ENCODE assay signal across 26 cellular contexts in genomic region chr2:136072616-136073015, GRCh38. TPM values are rescaled to one million over a fixed set of nuclear protein-coding genes. Genes with fewer than 3 reads are reported as not detected.
"Had no signal": no experiment of that assay in that cellular context is flagged by ENCODE, and none has a peak within 500 bp of the region (broad histone marks: within the 10 kb centered on the region; RNA-seq: fewer than 3 reads in every experiment).

No MANE protein-coding gene starts in this region.

- H3K27me3 Mint-ChIP-seq: activated CD8-positive, alpha-beta memory T cell treated with anti-CD3 and anti-CD28 coated beads, Interleukin-2, amount 10 ng/mL, durations not matched to agents 7 days and 5 days; activated naive CD4-positive, alpha-beta T cell treated with anti-CD3 and anti-CD28 coated beads, Interleukin-2, amount 50 U/mL, for 24 hours; activated naive CD8-positive, alpha-beta T cell treated with anti-CD3 and anti-CD28 coated beads, Interleukin-2, amount 50 U/mL, for 24 hours; activated T-cell treated with anti-CD3 and anti-CD28 coated beads, Interleukin-2, amount 50 U/mL, for 24 hours had no signal

- H3K36me3 ChIP-seq: ascending aorta, MG63 had no signal

- ATAC-seq: activated CD4-positive, CD25-positive, alpha-beta regulatory T cell treated with anti-CD3 and anti-CD28 coated beads, Interleukin-2, amount 50 U/mL, for 24 hours; activated CD8-positive, alpha-beta memory T cell treated with anti-CD3 and anti-CD28 coated beads, Interleukin-2, amount 10 ng/mL, durations not matched to agents 7 days and 5 days; activated naive CD8-positive, alpha-beta T cell treated with anti-CD3 and anti-CD28 coated beads, Interleukin-2, amount 50 U/mL, for 24 hours; body of pancreas; PC-3 had no signal

- H3K4me3 Mint-ChIP-seq: activated CD8-positive, alpha-beta memory T cell treated with anti-CD3 and anti-CD28 coated beads, Interleukin-2, amount 10 ng/mL, durations not matched to agents 7 days and 5 days; activated naive CD4-positive, alpha-beta T cell treated with anti-CD3 and anti-CD28 coated beads, Interleukin-2, amount 50 U/mL, for 24 hours; activated naive CD8-positive, alpha-beta T cell treated with anti-CD3 and anti-CD28 coated beads, Interleukin-2, amount 50 U/mL, for 24 hours; activated T-cell treated with anti-CD3 and anti-CD28 coated beads, Interleukin-2, amount 50 U/mL, for 24 hours; activated T-helper 1 cell treated with anti-CD3 and anti-CD28 coated beads, Interleukin-12 subunit alpha, Interleukin-12 subunit beta, Interleukin-2, Interleukin-4 antibody, amounts not matched to agents 30 ng/mL and 10 ng/mL and 1 ng/mL, durations not matched to agents 14 hours and 24 hours and 36 hours; T-helper 1 cell treated with Interleukin-12 subunit alpha and Interleukin-12 subunit beta and Interleukin-4 antibody, amounts not matched to agents 30 μg/mL and 1 μg/mL, for 36 hours had no signal

- H3K4me3 ChIP-seq: ascending aorta, body of pancreas, MG63 had no signal

- H3K27ac Mint-ChIP-seq: activated CD8-positive, alpha-beta memory T cell treated with anti-CD3 and anti-CD28 coated beads, Interleukin-2, amount 10 ng/mL, durations not matched to agents 7 days and 5 days; activated naive CD4-positive, alpha-beta T cell treated with anti-CD3 and anti-CD28 coated beads, Interleukin-2, amount 50 U/mL, for 24 hours; activated naive CD8-positive, alpha-beta T cell treated with anti-CD3 and anti-CD28 coated beads, Interleukin-2, amount 50 U/mL, for 24 hours; activated T-cell treated with anti-CD3 and anti-CD28 coated beads, Interleukin-2, amount 50 U/mL, for 24 hours; activated T-helper 1 cell treated with anti-CD3 and anti-CD28 coated beads, Interleukin-12 subunit alpha, Interleukin-12 subunit beta, Interleukin-2, Interleukin-4 antibody, amounts not matched to agents 30 ng/mL and 10 ng/mL and 1 ng/mL, durations not matched to agents 14 hours and 24 hours and 36 hours; T-helper 1 cell treated with Interleukin-12 subunit alpha and Interleukin-12 subunit beta and Interleukin-4 antibody, amounts not matched to agents 30 μg/mL and 1 μg/mL, for 36 hours had no signal

- DNase-seq: activated CD4-positive, alpha-beta T cell treated with anti-CD3 and anti-CD28 coated beads for 4 hours; activated CD4-positive, alpha-beta T cell treated with anti-CD3 and anti-CD28 coated beads, Interleukin-2, amount 50 U/mL, for 48 hours; activated CD8-positive, alpha-beta memory T cell treated with anti-CD3 and anti-CD28 coated beads, Interleukin-2, amount 10 ng/mL, durations not matched to agents 7 days and 5 days; activated effector memory CD4-positive, alpha-beta T cell treated with Interleukin-2 at 50 U/mL for 16 hours; activated naive CD4-positive, alpha-beta T cell; activated naive CD8-positive, alpha-beta T cell treated with anti-CD3 and anti-CD28 coated beads, Interleukin-2, amount 50 U/mL, for 24 hours; activated T-cell treated with anti-CD3 and anti-CD28 coated beads, Interleukin-2, amount 50 U/mL, for 24 hours; amniotic stem cell; body of pancreas; central memory CD4-positive, alpha-beta T cell; MV-4-11; NCI-H1105; NCI-H1436; NCI-H1694 treated with DMSO at 0.1 percent for 48 hours; NCI-H2029 treated with DMSO at 0.1 percent for 48 hours; NCI-H345; NCI-H524; PC-3; SHP77 treated with DMSO at 0.1 percent for 48 hours had no signal

- H3K27ac ChIP-seq: ascending aorta, body of pancreas had no signal

- H3K27me3 ChIP-seq: ascending aorta, body of pancreas, MG63 had no signal

- H3K4me1 ChIP-seq: ascending aorta, body of pancreas had no signal

- H3K9me3 ChIP-seq: ascending aorta, body of pancreas, MG63 had no signal

RNA-seq across cellular contexts. Expression of gene CXCR4, which starts 45.3 kb away (rescaled TPM):
- total RNA-seq: chondrocyte had no signal
